In the genomic region with DNA sequence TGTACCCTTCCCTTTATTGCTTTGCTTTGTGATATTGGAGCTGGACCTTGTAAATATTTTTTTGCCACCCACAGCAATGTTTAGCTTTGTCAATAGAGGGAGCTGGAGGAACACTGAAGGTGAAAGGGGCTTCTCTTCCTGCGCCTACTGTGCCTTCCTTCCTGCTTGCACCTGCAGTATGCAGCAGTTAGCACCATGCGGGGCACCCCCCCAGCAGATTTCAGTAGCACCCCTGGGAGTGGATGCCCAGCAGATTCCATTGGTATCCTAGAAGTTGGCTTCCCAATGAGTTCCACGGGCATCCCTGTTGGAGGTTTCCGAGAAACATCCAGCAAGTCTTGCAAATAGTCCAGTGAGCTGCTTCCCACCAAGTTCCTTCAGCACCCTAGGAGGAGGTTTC, we compare ENCODE assay signal across 8 cellular contexts. TPM values are rescaled to one million over a fixed set of nuclear protein-coding genes. Genes with fewer than 3 reads are reported as not detected.
DNase-seq lines count a peak whose midpoint lies in the region; TF ChIP-seq lines count a peak whose summit lies in the region.

No MANE protein-coding gene starts in this region.

- H3K9me3 ChIP-seq in parathyroid adenoma (ENCODE audit: control insufficient read depth, low read length): no peaks in the 10 kb centered on the region

- no peaks in the 10 kb centered on the region for H3K36me3 ChIP-seq in parathyroid adenoma (ENCODE audit: control insufficient read depth, insufficient read depth, low read length)

- no peaks in the 10 kb centered on the region for H3K36me3 Mint-ChIP-seq in activated CD4-positive, alpha-beta memory T cell treated with anti-CD3 and anti-CD28 coated beads for 36 hours

- no peak overlapping the region for H3K4me3 Mint-ChIP-seq in activated CD4-positive, alpha-beta memory T cell treated with anti-CD3 and anti-CD28 coated beads for 36 hours

- no peaks in the 10 kb centered on the region for H3K4me1 ChIP-seq in parathyroid adenoma

- no peaks in the 10 kb centered on the region for H3K79me2 ChIP-seq in parathyroid adenoma

- peak; percentile 46 for DNase-seq in NCI-H2196 (lab: John Stamatoyannopoulos, UW; ENCODE audit: unreplicated experiment)
- DNase-seq in NCI-H2196 treated with DMSO at 0.1 percent for 48 hours (lab: John Stamatoyannopoulos, UW; ENCODE audit: unreplicated experiment): no peak
- DNase-seq in NCI-H226: peak; percentile 39
- DNase-seq in activated CD4-positive, alpha-beta memory T cell treated with anti-CD3 and anti-CD28 coated beads for 36 hours: peak; percentile 55
- DNase-seq in fibroblast of gingiva (ENCODE audit: low read depth): peak; percentile 34
- no peak for DNase-seq in ecto neural progenitor cell (ENCODE audit: low spot score)
- DNase-seq in nucleus accumbens (lab: John Stamatoyannopoulos, UW): no peak

- CTCF ChIA-PET in activated CD4-positive, alpha-beta memory T cell treated with anti-CD3 and anti-CD28 coated beads for 36 hours (lab: Charles Lee): interaction anchor here (0.6 to 12.6 kb wide), 30 partner anchors 9 to 490 kb away, joined by 3 to 587 read pairs (median 4); partner anchors contain the start of genes S100A10, S100A11 and THEM4

- H3K9ac ChIP-seq in parathyroid adenoma: no peak overlapping the region

- no peaks in the 10 kb centered on the region for H3K9me3 Mint-ChIP-seq in activated CD4-positive, alpha-beta memory T cell treated with anti-CD3 and anti-CD28 coated beads for 36 hours

- peaks cover 19% of the 10 kb centered on the region for H3K4me1 Mint-ChIP-seq in activated CD4-positive, alpha-beta memory T cell treated with anti-CD3 and anti-CD28 coated beads for 36 hours (ENCODE audit: low read depth)

- H3K27me3 ChIP-seq in parathyroid adenoma (ENCODE audit: control insufficient read depth, insufficient read depth, low read length): no peaks in the 10 kb centered on the region

- no peak overlapping the region for H3K27ac Mint-ChIP-seq in activated CD4-positive, alpha-beta memory T cell treated with anti-CD3 and anti-CD28 coated beads for 36 hours

- no peak overlapping the region for H3K4me3 ChIP-seq in parathyroid adenoma (ENCODE audit: low read depth, low read length)

- H3K27me3 Mint-ChIP-seq in activated CD4-positive, alpha-beta memory T cell treated with anti-CD3 and anti-CD28 coated beads for 36 hours: no peaks in the 10 kb centered on the region

- H2AFZ ChIP-seq in parathyroid adenoma: peak overlapping the region; percentile 22

- POLR2A ChIA-PET in activated CD4-positive, alpha-beta memory T cell treated with anti-CD3 and anti-CD28 coated beads for 36 hours (lab: Charles Lee): interaction anchor here (0.7 to 1.6 kb wide), 3 partner anchors 21 to 34 kb away, joined by 3 read pairs; no protein-coding TSS in a partner anchor

- no peak overlapping the region for H3K4me2 ChIP-seq in parathyroid adenoma (ENCODE audit: low read length)

- intact Hi-C loops in activated CD4-positive, alpha-beta memory T cell treated with anti-CD3 and anti-CD28 coated beads for 36 hours (cut with micrococcal nuclease): loop anchor here (1.0 to 5.0 kb wide), 5 partner anchors 17 to 45 kb away; no protein-coding TSS in a partner anchor

- TF ChIP-seq CTCF in parathyroid adenoma (IDR thresholded peaks at IDR 0.05): peak; percentile 63

- H3K27ac ChIP-seq in parathyroid adenoma: no peak overlapping the region

RNA-seq across cellular contexts. Expression of gene S100A10, which starts 25.6 kb away (rescaled TPM):
- 100 to 1,000 TPM; 257 to 270 TPM for total RNA-seq in activated CD4-positive, alpha-beta memory T cell treated with anti-CD3 and anti-CD28 coated beads for 36 hours

RNA-seq across cellular contexts. Expression of gene THEM4, which starts 58.7 kb away (rescaled TPM):
- total RNA-seq in activated CD4-positive, alpha-beta memory T cell treated with anti-CD3 and anti-CD28 coated beads for 36 hours: 10 to 100 TPM; 19.6 to 24.9 TPM

Comparison
In these comparisons a context has a peak if more than half of its experiments do, and no peak if none do; other contexts are left out.
1. DNase-seq: peak in NCI-H2196 (single experiment), NCI-H226 (single experiment), activated CD4-positive, alpha-beta memory T cell treated with anti-CD3 and anti-CD28 coated beads for 36 hours (single experiment) and fibroblast of gingiva (single experiment); none in NCI-H2196 treated with DMSO at 0.1 percent for 48 hours (single experiment), ecto neural progenitor cell (single experiment) and nucleus accumbens (0 of 56).